1 cellular context compared by ENCODE assay signal in the genomic region with DNA sequence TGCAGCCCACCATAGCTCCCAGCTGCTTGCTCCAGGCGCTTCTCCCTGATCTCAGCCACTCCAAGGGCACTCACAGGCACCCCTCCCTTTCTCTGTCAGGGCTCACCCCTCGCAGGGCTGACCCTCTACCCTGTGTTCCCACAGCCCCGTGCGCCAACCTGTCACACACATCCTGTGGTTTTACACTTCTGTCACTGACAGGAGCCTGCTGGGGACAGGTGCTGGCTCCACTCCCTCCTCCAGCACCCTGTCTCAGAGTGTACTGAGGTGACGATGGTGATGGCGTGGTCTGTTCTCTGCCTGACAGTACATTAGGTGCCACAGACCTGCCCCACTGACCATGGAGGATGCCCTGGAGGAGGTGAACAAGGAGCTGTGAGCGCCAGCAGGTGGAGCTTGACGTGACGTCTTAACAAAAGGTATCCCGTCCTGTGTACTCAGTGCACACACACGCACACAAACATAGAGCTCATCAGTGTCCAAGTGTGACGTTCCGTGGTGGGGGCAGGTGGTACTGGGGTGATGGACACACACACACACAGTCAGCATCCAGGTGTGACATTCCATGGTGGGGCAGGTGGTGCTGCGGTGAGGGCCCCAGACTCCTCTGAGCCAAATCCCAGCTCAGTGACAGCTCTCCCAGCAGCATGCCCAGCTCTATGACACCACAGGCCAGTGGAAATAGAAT.
TF ChIP-seq lines count a peak whose summit lies in the region.

No MANE protein-coding gene starts in this region.

TF ChIP-seq in GM12878, 131 proteins besides CTCF, POLR2A, EP300 and RAD21:
- peak; percentile 34; the same call in 1 of the 2 replicates for TF ChIP-seq POLR2AphosphoS5 (IDR thresholded peaks at IDR 0.05; ENCODE audit: low read length)
- 0 out of 2 replicates have a peak, but pooled peaks have one; percentile 22 for TF ChIP-seq PML (IDR thresholded peaks at IDR 0.05; ENCODE audit: low read length)
- no peak for TF ChIP-seq CBX5 (IDR thresholded peaks at IDR 0.05; ENCODE audit: low read depth)
- no peak for TF ChIP-seq CHD4 (IDR thresholded peaks at IDR 0.05)
- TF ChIP-seq POLR2AphosphoS2 (IDR thresholded peaks at IDR 0.05; ENCODE audit: low read depth, low read length): 0 out of 2 replicates have a peak, but pooled peaks have one; percentile 10
- TF ChIP-seq, protein P1, sequence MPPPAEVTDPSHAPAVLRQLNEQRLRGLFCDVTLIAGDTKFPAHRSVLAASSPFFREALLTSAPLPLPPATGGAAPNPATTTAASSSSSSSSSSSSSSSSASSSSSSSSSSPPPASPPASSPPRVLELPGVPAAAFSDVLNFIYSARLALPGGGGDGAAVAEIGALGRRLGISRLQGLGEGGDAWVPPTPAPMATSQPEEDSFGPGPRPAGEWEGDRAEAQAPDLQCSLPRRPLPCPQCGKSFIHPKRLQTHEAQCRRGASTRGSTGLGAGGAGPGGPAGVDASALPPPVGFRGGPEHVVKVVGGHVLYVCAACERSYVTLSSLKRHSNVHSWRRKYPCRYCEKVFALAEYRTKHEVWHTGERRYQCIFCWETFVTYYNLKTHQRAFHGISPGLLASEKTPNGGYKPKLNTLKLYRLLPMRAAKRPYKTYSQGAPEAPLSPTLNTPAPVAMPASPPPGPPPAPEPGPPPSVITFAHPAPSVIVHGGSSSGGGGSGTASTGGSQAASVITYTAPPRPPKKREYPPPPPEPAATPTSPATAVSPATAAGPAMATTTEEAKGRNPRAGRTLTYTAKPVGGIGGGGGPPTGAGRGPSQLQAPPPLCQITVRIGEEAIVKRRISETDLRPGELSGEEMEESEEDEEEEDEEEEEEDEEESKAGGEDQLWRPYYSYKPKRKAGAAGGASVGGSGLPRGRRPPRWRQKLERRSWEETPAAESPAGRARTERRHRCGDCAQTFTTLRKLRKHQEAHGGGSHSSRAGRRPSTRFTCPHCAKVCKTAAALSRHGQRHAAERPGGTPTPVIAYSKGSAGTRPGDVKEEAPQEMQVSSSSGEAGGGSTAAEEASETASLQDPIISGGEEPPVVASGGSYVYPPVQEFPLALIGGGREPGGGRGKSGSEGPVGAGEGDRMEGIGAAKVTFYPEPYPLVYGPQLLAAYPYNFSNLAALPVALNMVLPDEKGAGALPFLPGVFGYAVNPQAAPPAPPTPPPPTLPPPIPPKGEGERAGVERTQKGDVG (CRISPR knock-in tag; IDR thresholded peaks at IDR 0.05): no peak
